9 cellular contexts compared by ENCODE assay signal in genomic region chr15:67108122-67108871, GRCh38. TPM values are rescaled to one million over a fixed set of nuclear protein-coding genes. Genes with fewer than 3 reads are reported as not detected.
DNase-seq lines count a peak whose midpoint lies in the region; TF ChIP-seq lines count a peak whose summit lies in the region.
"Had no signal": no experiment of that assay in that cellular context is flagged by ENCODE, and none has a peak within 500 bp of the region (broad histone marks: within the 10 kb centered on the region; RNA-seq: fewer than 3 reads in every experiment).

No MANE protein-coding gene starts in this region.

- H4K91ac ChIP-seq in trophoblast cell (ENCODE audit: low read depth, low read length) = no peak overlapping the region

- H3K4me2 ChIP-seq in PC-9 = peak overlapping the region; percentile 86
- H3K4me2 ChIP-seq in trophoblast cell (ENCODE audit: low read length) = no peak overlapping the region

- H4K8ac ChIP-seq in trophoblast cell (ENCODE audit: low read depth, low read length) = no peak overlapping the region

- peak overlapping the region; percentile 66 for H3K18ac ChIP-seq in trophoblast cell (ENCODE audit: low read length)

- no CpG with 5 or more reads among the region's 9 CpGs for WGBS in trophoblast cell (ENCODE audit: extremely low coverage, insufficient coverage, insufficient read length)

- 0 out of 2 replicates have a peak overlapping the region, but pooled peaks have one; percentile 11 for H3K4me3 ChIP-seq in PC-9
- no peak overlapping the region for H3K4me3 ChIP-seq in coronary artery
- no peak overlapping the region for H3K4me3 ChIP-seq in trophoblast cell (ENCODE audit: low read depth, low read length)

- H3K79me1 ChIP-seq in trophoblast cell (ENCODE audit: low read length) = peaks cover 20% of the 10 kb centered on the region

- TF ChIP-seq CTCF in PC-9 (conservative IDR thresholded peaks at IDR 0.05) = no peak
- no peak for TF ChIP-seq CTCF in coronary artery (IDR thresholded peaks at IDR 0.05)

- no peak overlapping the region for H2AFZ ChIP-seq in PC-9
- no peak overlapping the region for H2AFZ ChIP-seq in trophoblast cell (ENCODE audit: insufficient read depth, low read length, poor library complexity)

- peak overlapping the region; percentile 35 for H2BK120ac ChIP-seq in trophoblast cell (ENCODE audit: insufficient read depth, low read length, poor library complexity)

- no TSS peak for BruUV-seq in PC-9 (replicated peaks; lab: Mats Ljungman, UMichigan)

- H4K20me1 ChIP-seq in PC-9 (ENCODE audit: insufficient read depth) = no peaks in the 10 kb centered on the region

- peak; percentile 74 for DNase-seq in EH (ENCODE audit: low read depth)
- no peak for DNase-seq in PC-9
- DNase-seq in coronary artery (ENCODE audit: low spot score) = no peak
- DNase-seq in trophoblast cell = no peak
- DNase-seq in UCSD-AML1 (lab: John Stamatoyannopoulos, UW; ENCODE audit: unreplicated experiment) = no peak
- DNase-seq in NCI-H1417 treated with DMSO at 0.1 percent for 48 hours (lab: John Stamatoyannopoulos, UW) = no peak
- DNase-seq in NAMALWA (ENCODE audit: low spot score) = no peak
- no peak for DNase-seq in Ammon's horn (ENCODE audit: low spot score)
- DNase-seq: occipital lobe had no signal

- POLR2A ChIA-PET in PC-9 (lab: Charles Lee; ENCODE audit: unreplicated experiment) = no interaction called here

- intact Hi-C loops in PC-9 (cut with micrococcal nuclease; ENCODE audit: unreplicated experiment) = loop anchor here (5.0 to 10.0 kb wide), 3 partner anchors 84 to 197 kb away; no protein-coding TSS in a partner anchor

- no peak overlapping the region for H3K23ac ChIP-seq in trophoblast cell (ENCODE audit: low read length)

- no peak overlapping the region for H2BK5ac ChIP-seq in trophoblast cell (ENCODE audit: low read depth, low read length, poor library complexity)

- no peak overlapping the region for H3K9ac ChIP-seq in trophoblast cell (ENCODE audit: low read length)

- H3K9me3 ChIP-seq in PC-9 (ENCODE audit: insufficient read depth, low read depth) (peaks cover 7% of the 10 kb centered on the region; the same call in 1 of the 2 replicates), trophoblast cell (ENCODE audit: insufficient read depth, low read depth, low read length) (no peaks in the 10 kb centered on the region)

- CTCF ChIA-PET in PC-9 (lab: Charles Lee) = no interaction called here

- peak overlapping the region; percentile 100 for H3K27ac ChIP-seq in PC-9
- H3K27ac ChIP-seq in coronary artery = peak overlapping the region; percentile 38 to 78
- H3K27ac ChIP-seq in trophoblast cell (ENCODE audit: low read depth, low read length) = no peak overlapping the region

- H3K4me1 ChIP-seq in PC-9 (replicated peaks; ENCODE audit: insufficient read depth) (peaks cover 67% of the 10 kb centered on the region), trophoblast cell (ENCODE audit: control insufficient read depth in 1 of 2, insufficient read depth in 2 of 2, low read length in 2 of 2) (peaks cover 39 to 59% of the 10 kb centered on the region in 2 experiments)

- no peak overlapping the region for H4K12ac ChIP-seq in trophoblast cell (ENCODE audit: low read depth, low read length)

- H2AK5ac ChIP-seq in trophoblast cell (ENCODE audit: low read length) = peak overlapping the region; percentile 49

- peak overlapping the region; percentile 13 for H3K14ac ChIP-seq in trophoblast cell (ENCODE audit: low read length)

- H3K79me2 ChIP-seq in PC-9 (ENCODE audit: low read depth) (peaks cover 79% of the 10 kb centered on the region), trophoblast cell (ENCODE audit: control insufficient read depth, insufficient read depth, low read length, poor library complexity) (no peaks in the 10 kb centered on the region)

- H2BK12ac ChIP-seq in trophoblast cell (ENCODE audit: low read length) = peak overlapping the region; percentile 23

- no peaks in the 10 kb centered on the region for H3K27me3 ChIP-seq in PC-9 (ENCODE audit: insufficient read depth, low read depth)
- H3K27me3 ChIP-seq in trophoblast cell (ENCODE audit: insufficient read depth, low read length) = no peaks in the 10 kb centered on the region

- no peaks in the 10 kb centered on the region for H3K9me2 ChIP-seq in PC-9 (ENCODE audit: insufficient read depth)

- H3K4ac ChIP-seq in trophoblast cell (ENCODE audit: low read depth, low read length) = peak overlapping the region; percentile 43

- H3K36me3 ChIP-seq in PC-9 (ENCODE audit: low read depth) (peaks cover 32% of the 10 kb centered on the region), trophoblast cell (ENCODE audit: control insufficient read depth in 1 of 2, insufficient read depth in 2 of 2, low read length in 2 of 2) (no peaks in the 10 kb centered on the region)

- peaks cover 73% of the 10 kb centered on the region for H3F3A ChIP-seq in PC-9 (ENCODE audit: insufficient read depth, low read depth)

RNA-seq across cellular contexts. Expression of gene SMAD3, which starts 42.9 kb away (rescaled TPM):
- 99.5 and 109 TPM in 2 replicates for total RNA-seq in PC-9 (2021)
- polyA plus RNA-seq in trophoblast cell (2013) = 49.5 and 54.4 TPM in 2 replicates
